20 cellular contexts compared by ENCODE assay signal in the genomic region with DNA sequence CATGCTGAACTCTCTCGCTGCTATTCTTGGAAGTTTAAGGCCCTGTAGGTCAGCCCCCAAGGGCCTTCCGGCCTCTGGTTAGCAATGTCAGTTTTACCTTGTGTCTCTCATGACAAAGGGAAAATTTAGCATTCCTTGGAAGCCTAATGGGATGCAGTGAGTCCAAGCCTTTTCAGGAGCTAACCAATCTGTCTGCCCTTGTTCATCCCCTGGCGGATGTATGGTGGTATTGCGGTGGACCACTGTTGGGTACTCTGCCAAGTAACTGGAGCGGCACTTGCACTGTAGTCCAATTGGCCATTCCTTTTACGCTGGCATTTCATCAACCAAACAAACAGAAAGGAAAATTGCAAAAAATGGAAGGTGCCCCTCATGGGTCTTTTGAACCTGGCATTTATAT.
"Had no signal": no experiment of that assay in that cellular context is flagged by ENCODE, and none has a peak within 500 bp of the region (broad histone marks: within the 10 kb centered on the region; RNA-seq: fewer than 3 reads in every experiment).

No MANE protein-coding gene starts in this region.

- H3K27me3 ChIP-seq: adrenal gland, breast epithelium, gastrocnemius medialis, ovary, right lobe of liver, tibial nerve had no signal

- H3K4me3 ChIP-seq: adrenal gland, breast epithelium, gastrocnemius medialis, ovary, right lobe of liver, tibial nerve had no signal

- H3K4me1 ChIP-seq: adrenal gland, breast epithelium, gastrocnemius medialis, right lobe of liver, tibial nerve had no signal

- H3K9me3 ChIP-seq: gastrocnemius medialis, ovary, right lobe of liver had no signal

- H3K36me3 ChIP-seq: adrenal gland, gastrocnemius medialis, ovary, right lobe of liver, tibial nerve had no signal

- H3K27ac ChIP-seq: adrenal gland, breast epithelium, gastrocnemius medialis, ovary, right lobe of liver, tibial nerve, VCaP had no signal

- DNase-seq: activated CD4-positive, alpha-beta T cell treated with anti-CD3 and anti-CD28 coated beads for 1 hour; activated CD4-positive, alpha-beta T cell treated with anti-CD3 and anti-CD28 coated beads, Interleukin-2, amount 50 U/mL, for 48 hours; activated gamma-delta T cell treated with Interleukin-2 at 50 U/mL for 16 hours; adrenal gland; cerebellar nuclear complex; effector CD4-positive, alpha-beta T cell; gastrocnemius medialis; head of caudate nucleus; immature natural killer cell; naive thymus-derived CD8-positive, alpha-beta T cell; ovary; right lobe of liver; small intestine; stimulated activated CD4-positive, alpha-beta T cell treated with anti-CD3 and anti-CD28 coated beads, Interleukin-15, amount 100 ng/mL, for 24 hours; stimulated activated CD4-positive, alpha-beta T cell treated with anti-CD3 and anti-CD28 coated beads, Interleukin-2, amount 100 ng/mL, for 48 hours had no signal

- ATAC-seq: activated naive CD4-positive, alpha-beta T cell treated with anti-CD3 and anti-CD28 coated beads, Interleukin-2, amount 50 U/mL, for 72 hours; esophagus mucosa; gastrocnemius medialis; naive thymus-derived CD8-positive, alpha-beta T cell; right lobe of liver had no signal
